21 cellular contexts compared by ENCODE assay signal in the genomic region with DNA sequence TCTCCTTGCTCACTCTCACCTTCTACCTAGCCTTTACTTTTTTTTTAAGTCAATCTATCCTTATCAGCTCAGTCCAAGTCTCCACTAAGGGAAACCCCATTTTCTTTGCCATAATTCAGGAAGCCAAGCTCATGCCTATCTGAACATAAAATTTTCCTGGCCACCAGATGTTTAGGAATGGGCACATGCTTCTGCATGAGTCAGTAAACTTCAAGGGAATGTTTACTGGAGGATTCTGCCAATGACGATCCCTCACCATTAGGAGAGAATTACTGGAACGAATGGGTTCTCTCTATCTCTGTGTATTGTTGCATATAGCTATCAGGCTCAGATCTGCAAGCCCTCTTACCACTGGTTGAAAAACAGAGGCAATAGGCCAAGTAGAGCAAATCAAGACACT.
DNase-seq lines count a peak whose midpoint lies in the region; ATAC-seq and TF ChIP-seq lines count a peak whose summit lies in the region.
"Had no signal": no experiment of that assay in that cellular context is flagged by ENCODE, and none has a peak within 500 bp of the region (broad histone marks: within the 10 kb centered on the region; RNA-seq: fewer than 3 reads in every experiment).

No MANE protein-coding gene starts in this region.

- H3K4me3 ChIP-seq in epithelial cell of esophagus (ENCODE audit: low read length) (no peak overlapping the region), mesenchymal stem cell (ENCODE audit: insufficient read depth in 1 of 2, low read depth in 1 of 2, low read length in 2 of 2) (no peak overlapping the region), Caco-2 (ENCODE audit: low read depth, low read length) (no peak overlapping the region)
- H3K4me3 ChIP-seq: A549 had no signal

- H3K36me3 ChIP-seq in mesenchymal stem cell (ENCODE audit: control insufficient read depth in 1 of 2, insufficient read depth in 2 of 2, low read depth in 1 of 2, low read length in 2 of 2): no peaks in the 10 kb centered on the region
- H3K36me3 ChIP-seq in Caco-2 (ENCODE audit: control insufficient read depth, insufficient read depth, low read length): no peaks in the 10 kb centered on the region

- POLR2A ChIA-PET in Caco-2 (lab: Charles Lee): no interaction called here

- no peak overlapping the region for H4K91ac ChIP-seq in mesenchymal stem cell (ENCODE audit: low read length)

- no peaks in the 10 kb centered on the region for H3K79me1 ChIP-seq in mesenchymal stem cell (replicated peaks; ENCODE audit: low read length, poor library complexity, severe bottlenecking)

- no peak overlapping the region for H3K14ac ChIP-seq in mesenchymal stem cell (ENCODE audit: low read length in 2 of 2)

- CTCF ChIA-PET in Caco-2 (lab: Charles Lee): no interaction called here

- H2BK120ac ChIP-seq in mesenchymal stem cell (ENCODE audit: low read depth, low read length): no peak overlapping the region

- no peak overlapping the region for H2BK12ac ChIP-seq in mesenchymal stem cell (ENCODE audit: low read length in 2 of 2)

- peaks cover 13% of the 10 kb centered on the region for H3K9me3 ChIP-seq in mesenchymal stem cell (ENCODE audit: control insufficient read depth, low read length)
- no peaks in the 10 kb centered on the region for H3K9me3 ChIP-seq in T-helper 17 cell (ENCODE audit: control insufficient read depth, low read length, poor library complexity, severe bottlenecking)
- H3K9me3 ChIP-seq in Caco-2: no peaks in the 10 kb centered on the region
- H3K9me3 ChIP-seq: A549 had no signal

- intact Hi-C loops in Caco-2 (cut with micrococcal nuclease; ENCODE audit: unreplicated experiment): no loop called here

- TF ChIP-seq CTCF in epithelial cell of esophagus (IDR thresholded peaks at IDR 0.05; ENCODE audit: insufficient read depth, low read depth, low read length, missing control alignments) (no peak), Caco-2 (IDR thresholded peaks at IDR 0.05; ENCODE audit: insufficient read depth in 1 of 2, low read depth in 1 of 2, low read length in 1 of 2, severe bottlenecking in 1 of 2, unreplicated experiment in 1 of 2) (no peak)

- peak; percentile 64 for DNase-seq in ELR (ENCODE audit: low read depth)
- peak; percentile 75 for DNase-seq in HCEC 1CT
- DNase-seq in epithelial cell of esophagus (ENCODE audit: low read depth): peak; percentile 1
- DNase-seq in mesenchymal stem cell: peak; percentile 52
- DNase-seq in T-helper 17 cell: no peak
- DNase-seq in DMS 273 (lab: John Stamatoyannopoulos, UW; ENCODE audit: unreplicated experiment): no peak
- no peak for DNase-seq in HuH-7 (ENCODE audit: low spot score)
- no peak for DNase-seq in Caco-2
- DNase-seq: AML-193; Calu3; CD4-positive, alpha-beta T cell; DMS 273 treated with DMSO at 0.1 percent for 48 hours; DMS53; GF-D8; GOT3; H9; Kasumi-1; KG1 had no signal

- H3K4me1 ChIP-seq in mesenchymal stem cell (ENCODE audit: control insufficient read depth, insufficient read depth, low read depth, low read length) (no peaks in the 10 kb centered on the region), Caco-2 (no peaks in the 10 kb centered on the region)
- H3K4me1 ChIP-seq: A549 had no signal

- no peak overlapping the region for H3K23ac ChIP-seq in mesenchymal stem cell (ENCODE audit: low read length in 2 of 2)

- H2BK5ac ChIP-seq in mesenchymal stem cell (ENCODE audit: low read depth, low read length, poor library complexity, severe bottlenecking): no peak overlapping the region

- no peak overlapping the region for H4K8ac ChIP-seq in mesenchymal stem cell (ENCODE audit: low read length)

- no peak overlapping the region for H3K9ac ChIP-seq in mesenchymal stem cell (ENCODE audit: low read length)

- H3K4me1 Mint-ChIP-seq in T-helper 17 cell: no peaks in the 10 kb centered on the region
- no peaks in the 10 kb centered on the region for H3K4me1 Mint-ChIP-seq in Caco-2 (ENCODE audit: low read depth, unreplicated experiment)
- H3K4me1 Mint-ChIP-seq: H9 had no signal

- H3K27ac Mint-ChIP-seq in T-helper 17 cell (no peak overlapping the region), Caco-2 (ENCODE audit: unreplicated experiment) (no peak overlapping the region)
- H3K27ac Mint-ChIP-seq: CD4-positive, alpha-beta T cell; H9 had no signal

- no peak overlapping the region for H3K4me3 Mint-ChIP-seq in T-helper 17 cell
- no peak overlapping the region for H3K4me3 Mint-ChIP-seq in Caco-2 (ENCODE audit: unreplicated experiment)
- H3K4me3 Mint-ChIP-seq: CD4-positive, alpha-beta T cell; H9 had no signal

- H3K36me3 Mint-ChIP-seq in T-helper 17 cell (ENCODE audit: low read depth) (no peaks in the 10 kb centered on the region), Caco-2 (ENCODE audit: insufficient read depth, unreplicated experiment) (no peaks in the 10 kb centered on the region)

- no peak overlapping the region for H3K18ac ChIP-seq in mesenchymal stem cell (ENCODE audit: low read depth in 1 of 2, low read length in 2 of 2)

- H3K9me3 Mint-ChIP-seq in Caco-2 (ENCODE audit: unreplicated experiment): no peaks in the 10 kb centered on the region
- H3K9me3 Mint-ChIP-seq: H9 had no signal

- WGBS in mesenchymal stem cell: 80% methylated on average over 2 of the region's 2 CpGs

- H3K27me3 ChIP-seq in mesenchymal stem cell (ENCODE audit: control insufficient read depth in 1 of 2, insufficient read depth in 1 of 2, low read length in 2 of 2) (no peaks in the 10 kb centered on the region), Caco-2 (replicated peaks; ENCODE audit: control insufficient read depth, insufficient read depth, low read length) (no peaks in the 10 kb centered on the region)

- no peak overlapping the region for H3K27ac ChIP-seq in mesenchymal stem cell (ENCODE audit: low read length, poor library complexity, severe bottlenecking)
- H3K27ac ChIP-seq: A549, C4-2B had no signal

- H3K27me3 Mint-ChIP-seq in T-helper 17 cell (no peaks in the 10 kb centered on the region), Caco-2 (ENCODE audit: insufficient read depth, unreplicated experiment) (no peaks in the 10 kb centered on the region)
- H3K27me3 Mint-ChIP-seq: CD4-positive, alpha-beta T cell had no signal

- H2AK5ac ChIP-seq in mesenchymal stem cell (ENCODE audit: low read length, severe bottlenecking): no peak overlapping the region

- BruUV-seq in Caco-2 (replicated peaks; lab: Mats Ljungman, UMichigan): no TSS peak

- no peak overlapping the region for H2BK15ac ChIP-seq in mesenchymal stem cell (ENCODE audit: low read depth, poor library complexity, severe bottlenecking)

- no peak for ATAC-seq in T-helper 17 cell
- ATAC-seq: A549, HepG2 had no signal

- H3K4ac ChIP-seq in mesenchymal stem cell (ENCODE audit: low read depth in 1 of 2, low read length in 2 of 2): no peak overlapping the region

- no peak overlapping the region for H3K4me2 ChIP-seq in mesenchymal stem cell (ENCODE audit: low read length, poor library complexity, severe bottlenecking)
- H3K4me2 ChIP-seq: A549 had no signal

- no peak overlapping the region for H2AFZ ChIP-seq in mesenchymal stem cell (ENCODE audit: low read depth, low read length)

Comparison
In these comparisons a context has a peak if more than half of its experiments do, and no peak if none do; other contexts are left out.
1. DNase-seq: peak in ELR (single experiment), HCEC 1CT (single experiment), epithelial cell of esophagus (single experiment) and mesenchymal stem cell (single experiment); none in T-helper 17 cell (0 of 3), DMS 273 (single experiment), HuH-7 (single experiment) and Caco-2 (0 of 2).